Comparison of ENCODE assay signal across 2 cellular contexts in the genomic region with DNA sequence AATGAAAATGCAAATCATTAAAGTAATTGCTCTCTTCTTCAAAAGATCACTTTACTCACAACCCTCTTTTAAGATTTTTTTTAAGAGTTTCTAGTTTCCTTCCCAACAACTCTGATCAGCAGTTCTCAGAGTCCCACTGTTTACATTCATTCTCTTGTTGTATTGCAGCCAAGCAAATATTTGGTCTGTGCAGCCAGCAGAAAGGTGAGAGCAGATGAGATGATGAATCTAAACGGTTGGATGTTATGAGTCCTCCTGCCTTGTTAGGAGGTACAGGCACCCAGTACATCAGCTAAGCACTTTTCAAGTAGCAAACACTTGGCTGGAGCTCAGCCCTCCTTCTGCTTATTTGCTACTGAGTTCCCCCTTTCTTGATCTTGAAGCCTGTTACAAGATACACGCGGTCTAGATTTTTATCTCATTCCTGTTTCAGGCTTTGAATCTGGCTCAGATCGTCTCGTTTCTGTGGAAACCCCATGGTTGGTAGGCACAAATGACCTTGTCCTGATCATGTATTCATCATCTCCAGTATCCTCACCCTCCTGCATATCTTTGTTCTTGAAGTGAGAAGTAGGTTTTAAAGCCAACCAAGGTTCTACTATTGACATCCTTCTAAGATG.
TF ChIP-seq lines count a peak whose summit lies in the region.

No MANE protein-coding gene starts in this region.

TF ChIP-seq in HepG2, 621 proteins besides CTCF, POLR2A, EP300 and RAD21 (continued from another document and continues in another):
- TF ChIP-seq PAXIP1 (CRISPR knock-in tag; conservative IDR thresholded peaks at IDR 0.05) = peak; percentile 62
- peak; percentile 58; the same call in 1 of the 2 replicates for TF ChIP-seq SALL1 (CRISPR knock-in tag; IDR thresholded peaks at IDR 0.05)
- TF ChIP-seq BRCA1 (CRISPR knock-in tag; IDR thresholded peaks at IDR 0.05) = no peak
- TF ChIP-seq ATM (IDR thresholded peaks at IDR 0.05; ENCODE audit: borderline replicate concordance) = no peak
- TF ChIP-seq, protein P1, sequence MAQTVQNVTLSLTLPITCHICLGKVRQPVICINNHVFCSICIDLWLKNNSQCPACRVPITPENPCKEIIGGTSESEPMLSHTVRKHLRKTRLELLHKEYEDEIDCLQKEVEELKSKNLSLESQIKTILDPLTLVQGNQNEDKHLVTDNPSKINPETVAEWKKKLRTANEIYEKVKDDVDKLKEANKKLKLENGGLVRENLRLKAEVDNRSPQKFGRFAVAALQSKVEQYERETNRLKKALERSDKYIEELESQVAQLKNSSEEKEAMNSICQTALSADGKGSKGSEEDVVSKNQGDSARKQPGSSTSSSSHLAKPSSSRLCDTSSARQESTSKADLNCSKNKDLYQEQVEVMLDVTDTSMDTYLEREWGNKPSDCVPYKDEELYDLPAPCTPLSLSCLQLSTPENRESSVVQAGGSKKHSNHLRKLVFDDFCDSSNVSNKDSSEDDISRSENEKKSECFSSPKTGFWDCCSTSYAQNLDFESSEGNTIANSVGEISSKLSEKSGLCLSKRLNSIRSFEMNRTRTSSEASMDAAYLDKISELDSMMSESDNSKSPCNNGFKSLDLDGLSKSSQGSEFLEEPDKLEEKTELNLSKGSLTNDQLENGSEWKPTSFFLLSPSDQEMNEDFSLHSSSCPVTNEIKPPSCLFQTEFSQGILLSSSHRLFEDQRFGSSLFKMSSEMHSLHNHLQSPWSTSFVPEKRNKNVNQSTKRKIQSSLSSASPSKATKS (CRISPR knock-in tag; IDR thresholded peaks at IDR 0.05) = no peak
- no peak for TF ChIP-seq ZNF607 (CRISPR knock-in tag; IDR thresholded peaks at IDR 0.05; ENCODE audit: borderline replicate concordance)
- peak; percentile 88 for TF ChIP-seq FOXA3 (CRISPR knock-in tag; IDR thresholded peaks at IDR 0.05)
- 0 out of 2 replicates have a peak, but pooled peaks have one; percentile 25 for TF ChIP-seq ZSCAN29 (CRISPR knock-in tag; conservative IDR thresholded peaks at IDR 0.05)
- TF ChIP-seq, protein P2, sequence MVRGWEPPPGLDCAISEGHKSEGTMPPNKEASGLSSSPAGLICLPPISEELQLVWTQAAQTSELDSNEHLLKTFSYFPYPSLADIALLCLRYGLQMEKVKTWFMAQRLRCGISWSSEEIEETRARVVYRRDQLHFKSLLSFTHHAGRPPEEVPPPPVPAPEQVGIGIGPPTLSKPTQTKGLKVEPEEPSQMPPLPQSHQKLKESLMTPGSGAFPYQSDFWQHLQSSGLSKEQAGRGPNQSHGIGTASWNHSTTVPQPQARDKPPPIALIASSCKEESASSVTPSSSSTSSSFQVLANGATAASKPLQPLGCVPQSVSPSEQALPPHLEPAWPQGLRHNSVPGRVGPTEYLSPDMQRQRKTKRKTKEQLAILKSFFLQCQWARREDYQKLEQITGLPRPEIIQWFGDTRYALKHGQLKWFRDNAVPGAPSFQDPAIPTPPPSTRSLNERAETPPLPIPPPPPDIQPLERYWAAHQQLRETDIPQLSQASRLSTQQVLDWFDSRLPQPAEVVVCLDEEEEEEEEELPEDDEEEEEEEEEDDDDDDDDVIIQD (CRISPR knock-in tag; IDR thresholded peaks at IDR 0.05; ENCODE audit: low read depth) = peak; percentile 81; the same call in 1 of the 2 replicates
- no peak for TF ChIP-seq MYNN (CRISPR knock-in tag; IDR thresholded peaks at IDR 0.05; ENCODE audit: low read depth)
- 0 out of 2 replicates have a peak, but pooled peaks have one; percentile 68 for TF ChIP-seq DPF2 (CRISPR knock-in tag; IDR thresholded peaks at IDR 0.05; ENCODE audit: borderline replicate concordance, low read depth)
- 0 out of 2 replicates have a peak, but pooled peaks have one; percentile 54 for TF ChIP-seq GATAD2A (CRISPR knock-in tag; IDR thresholded peaks at IDR 0.05)
- TF ChIP-seq ETV5 (CRISPR knock-in tag; IDR thresholded peaks at IDR 0.05; ENCODE audit: borderline replicate concordance) = no peak
- no peak for TF ChIP-seq PCBP2 (optimal IDR thresholded peaks at IDR 0.05; ENCODE audit: low read depth, low read length, poor library complexity, severe bottlenecking)
- peak; percentile 28; the same call in 1 of the 2 replicates for TF ChIP-seq HMG20A (CRISPR knock-in tag; IDR thresholded peaks at IDR 0.05; ENCODE audit: borderline replicate concordance)
- peak in 1 of 2 experiments; percentile 16; a peak in 1 of 4 replicates for TF ChIP-seq MAFK (conservative IDR thresholded peaks at IDR 0.05 in 1 of 2, IDR thresholded peaks at IDR 0.05 in 1 of 2; ENCODE audit: low read length in 2 of 2)
- peak; percentile 55; the same call in 1 of the 2 replicates for TF ChIP-seq ZMYM4 (CRISPR knock-in tag; IDR thresholded peaks at IDR 0.05)
- TF ChIP-seq ZNF101 (CRISPR knock-in tag; IDR thresholded peaks at IDR 0.05; ENCODE audit: borderline replicate concordance, low read depth) = no peak
- no peak for TF ChIP-seq MAZ (IDR thresholded peaks at IDR 0.05; ENCODE audit: borderline replicate concordance, low read depth, low read length)
- no peak for TF ChIP-seq MAZ (CRISPR knock-in tag; IDR thresholded peaks at IDR 0.05; ENCODE audit: low read depth)
- peak; percentile 10; the same call in 1 of the 2 replicates for TF ChIP-seq CEBPG (CRISPR knock-in tag; IDR thresholded peaks at IDR 0.05)
- no peak for TF ChIP-seq SCMH1 (CRISPR knock-in tag; IDR thresholded peaks at IDR 0.05; ENCODE audit: borderline replicate concordance)
- no peak for TF ChIP-seq HNF4A (CRISPR knock-in tag; IDR thresholded peaks at IDR 0.05)

TF ChIP-seq in SK-N-SH treated with all-trans-retinoic acid at 6 μM for 48 hours, 23 proteins besides CTCF, POLR2A, EP300 and RAD21 (continued from another document):
- TF ChIP-seq, protein P3, sequence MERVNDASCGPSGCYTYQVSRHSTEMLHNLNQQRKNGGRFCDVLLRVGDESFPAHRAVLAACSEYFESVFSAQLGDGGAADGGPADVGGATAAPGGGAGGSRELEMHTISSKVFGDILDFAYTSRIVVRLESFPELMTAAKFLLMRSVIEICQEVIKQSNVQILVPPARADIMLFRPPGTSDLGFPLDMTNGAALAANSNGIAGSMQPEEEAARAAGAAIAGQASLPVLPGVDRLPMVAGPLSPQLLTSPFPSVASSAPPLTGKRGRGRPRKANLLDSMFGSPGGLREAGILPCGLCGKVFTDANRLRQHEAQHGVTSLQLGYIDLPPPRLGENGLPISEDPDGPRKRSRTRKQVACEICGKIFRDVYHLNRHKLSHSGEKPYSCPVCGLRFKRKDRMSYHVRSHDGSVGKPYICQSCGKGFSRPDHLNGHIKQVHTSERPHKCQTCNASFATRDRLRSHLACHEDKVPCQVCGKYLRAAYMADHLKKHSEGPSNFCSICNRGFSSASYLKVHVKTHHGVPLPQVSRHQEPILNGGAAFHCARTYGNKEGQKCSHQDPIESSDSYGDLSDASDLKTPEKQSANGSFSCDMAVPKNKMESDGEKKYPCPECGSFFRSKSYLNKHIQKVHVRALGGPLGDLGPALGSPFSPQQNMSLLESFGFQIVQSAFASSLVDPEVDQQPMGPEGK (CRISPR knock-in tag; IDR thresholded peaks at IDR 0.05; ENCODE audit: borderline replicate concordance) = no peak
- TF ChIP-seq ISL1 (CRISPR knock-in tag; IDR thresholded peaks at IDR 0.05) (no peak), ARNTL (CRISPR knock-in tag; IDR thresholded peaks at IDR 0.05; ENCODE audit: borderline replicate concordance, low read depth) (no peak), ZC3H10 (CRISPR knock-in tag; IDR thresholded peaks at IDR 0.05) (no peak), ZNF8 (CRISPR knock-in tag; IDR thresholded peaks at IDR 0.05) (no peak), TCF4 (CRISPR knock-in tag; IDR thresholded peaks at IDR 0.05; ENCODE audit: borderline replicate concordance) (no peak), TSHZ2 (CRISPR knock-in tag; IDR thresholded peaks at IDR 0.05) (no peak)
- TF ChIP-seq, protein P4, sequence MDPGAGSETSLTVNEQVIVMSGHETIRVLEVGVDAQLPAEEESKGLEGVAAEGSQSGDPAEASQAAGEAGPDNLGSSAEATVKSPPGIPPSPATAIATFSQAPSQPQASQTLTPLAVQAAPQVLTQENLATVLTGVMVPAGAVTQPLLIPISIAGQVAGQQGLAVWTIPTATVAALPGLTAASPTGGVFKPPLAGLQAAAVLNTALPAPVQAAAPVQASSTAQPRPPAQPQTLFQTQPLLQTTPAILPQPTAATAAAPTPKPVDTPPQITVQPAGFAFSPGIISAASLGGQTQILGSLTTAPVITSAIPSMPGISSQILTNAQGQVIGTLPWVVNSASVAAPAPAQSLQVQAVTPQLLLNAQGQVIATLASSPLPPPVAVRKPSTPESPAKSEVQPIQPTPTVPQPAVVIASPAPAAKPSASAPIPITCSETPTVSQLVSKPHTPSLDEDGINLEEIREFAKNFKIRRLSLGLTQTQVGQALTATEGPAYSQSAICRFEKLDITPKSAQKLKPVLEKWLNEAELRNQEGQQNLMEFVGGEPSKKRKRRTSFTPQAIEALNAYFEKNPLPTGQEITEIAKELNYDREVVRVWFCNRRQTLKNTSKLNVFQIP (CRISPR knock-in tag; IDR thresholded peaks at IDR 0.05; ENCODE audit: borderline replicate concordance, low read depth) = no peak
